1 cellular context compared by ENCODE assay signal in the genomic region with DNA sequence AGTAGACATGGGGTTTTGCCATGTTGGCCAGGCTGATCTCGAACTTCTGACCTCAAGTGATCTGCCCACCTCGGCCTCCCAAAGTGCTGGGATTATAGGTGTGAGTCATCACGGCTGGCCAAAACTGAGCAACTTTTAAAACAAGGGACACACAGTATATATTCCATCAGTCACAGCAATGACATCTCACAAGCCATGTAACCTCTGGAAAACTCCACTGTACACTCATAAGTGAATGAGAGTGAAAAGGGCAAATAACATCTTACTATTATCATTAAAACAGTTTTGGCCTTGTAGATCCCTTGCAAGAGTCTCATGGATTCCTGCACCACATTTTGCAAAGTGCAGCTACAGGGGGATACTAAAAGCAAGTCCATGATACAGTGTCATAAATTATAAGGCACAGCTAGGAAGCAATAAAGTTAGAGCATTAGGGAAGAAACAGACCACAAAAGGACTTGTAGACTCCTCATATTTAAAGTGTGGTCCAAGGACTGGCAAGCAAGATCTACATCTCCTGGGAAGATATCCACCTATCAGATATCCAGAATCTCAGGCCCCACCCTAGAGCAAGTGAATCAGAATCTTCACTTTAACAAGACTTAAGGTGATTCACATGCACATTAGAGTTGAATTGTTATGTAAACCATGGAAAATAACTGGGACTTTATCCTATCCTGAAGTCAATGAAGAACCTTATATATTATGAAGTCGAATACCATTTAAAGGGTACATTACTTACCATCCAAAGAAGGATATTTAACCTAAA.
TF ChIP-seq lines count a peak whose summit lies in the region.

No MANE protein-coding gene starts in this region.

TF ChIP-seq in neural cell, 6 proteins besides CTCF, POLR2A, EP300 and RAD21 (continued from another document):
- TF ChIP-seq, protein P1, sequence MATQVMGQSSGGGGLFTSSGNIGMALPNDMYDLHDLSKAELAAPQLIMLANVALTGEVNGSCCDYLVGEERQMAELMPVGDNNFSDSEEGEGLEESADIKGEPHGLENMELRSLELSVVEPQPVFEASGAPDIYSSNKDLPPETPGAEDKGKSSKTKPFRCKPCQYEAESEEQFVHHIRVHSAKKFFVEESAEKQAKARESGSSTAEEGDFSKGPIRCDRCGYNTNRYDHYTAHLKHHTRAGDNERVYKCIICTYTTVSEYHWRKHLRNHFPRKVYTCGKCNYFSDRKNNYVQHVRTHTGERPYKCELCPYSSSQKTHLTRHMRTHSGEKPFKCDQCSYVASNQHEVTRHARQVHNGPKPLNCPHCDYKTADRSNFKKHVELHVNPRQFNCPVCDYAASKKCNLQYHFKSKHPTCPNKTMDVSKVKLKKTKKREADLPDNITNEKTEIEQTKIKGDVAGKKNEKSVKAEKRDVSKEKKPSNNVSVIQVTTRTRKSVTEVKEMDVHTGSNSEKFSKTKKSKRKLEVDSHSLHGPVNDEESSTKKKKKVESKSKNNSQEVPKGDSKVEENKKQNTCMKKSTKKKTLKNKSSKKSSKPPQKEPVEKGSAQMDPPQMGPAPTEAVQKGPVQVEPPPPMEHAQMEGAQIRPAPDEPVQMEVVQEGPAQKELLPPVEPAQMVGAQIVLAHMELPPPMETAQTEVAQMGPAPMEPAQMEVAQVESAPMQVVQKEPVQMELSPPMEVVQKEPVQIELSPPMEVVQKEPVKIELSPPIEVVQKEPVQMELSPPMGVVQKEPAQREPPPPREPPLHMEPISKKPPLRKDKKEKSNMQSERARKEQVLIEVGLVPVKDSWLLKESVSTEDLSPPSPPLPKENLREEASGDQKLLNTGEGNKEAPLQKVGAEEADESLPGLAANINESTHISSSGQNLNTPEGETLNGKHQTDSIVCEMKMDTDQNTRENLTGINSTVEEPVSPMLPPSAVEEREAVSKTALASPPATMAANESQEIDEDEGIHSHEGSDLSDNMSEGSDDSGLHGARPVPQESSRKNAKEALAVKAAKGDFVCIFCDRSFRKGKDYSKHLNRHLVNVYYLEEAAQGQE (IDR thresholded peaks at IDR 0.05; ENCODE audit: borderline replicate concordance): no peak
- TF ChIP-seq MXI1 (conservative IDR thresholded peaks at IDR 0.05; ENCODE audit: poor library complexity, severe bottlenecking) (no peak), TAF1 (IDR thresholded peaks at IDR 0.05; ENCODE audit: low read depth) (no peak)
